ENCODE assay signal across 25 cellular contexts in the genomic region with DNA sequence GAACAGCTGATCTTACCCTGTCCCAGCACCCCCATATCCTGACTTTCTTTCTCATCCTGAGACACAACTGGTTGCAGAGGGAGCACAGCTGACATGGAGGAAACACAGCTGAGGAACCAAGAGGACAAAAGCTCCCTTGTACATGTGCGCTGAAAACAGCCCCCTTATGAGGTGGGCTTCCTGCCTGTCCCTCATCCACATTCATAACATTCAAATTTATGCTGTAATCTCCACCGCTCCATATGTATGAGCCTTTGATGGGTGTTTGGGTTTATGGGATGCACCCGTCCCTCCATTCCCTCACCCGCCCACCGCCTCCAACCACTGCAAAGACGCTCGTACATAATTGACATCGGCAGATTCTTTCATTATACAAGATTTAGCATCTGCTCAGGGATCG.
"Had no signal": no experiment of that assay in that cellular context is flagged by ENCODE, and none has a peak within 500 bp of the region (broad histone marks: within the 10 kb centered on the region; RNA-seq: fewer than 3 reads in every experiment).

No MANE protein-coding gene starts in this region.

- DNase-seq: activated CD4-positive, alpha-beta T cell treated with anti-CD3 and anti-CD28 coated beads, Interleukin-2, amount 50 U/mL, for 1 hour; activated CD4-positive, CD25-positive, alpha-beta regulatory T cell treated with anti-CD3 and anti-CD28 coated beads, Interleukin-2, amount 50 U/mL, for 72 hours; activated CD8-positive, alpha-beta T cell treated with anti-CD3 and anti-CD28 coated beads for 36 hours; activated gamma-delta T cell treated with Interleukin-2 at 50 U/mL for 16 hours; activated T-cell treated with anti-CD3 and anti-CD28 coated beads, Interleukin-2, amount 50 U/mL, for 4 hours; cerebellar nuclear complex; effector memory CD8-positive, alpha-beta T cell; islet precursor cell; left cardiac atrium; midbrain; naive thymus-derived CD4-positive, alpha-beta T cell; right lobe of liver; stimulated activated CD4-positive, alpha-beta T cell treated with anti-CD3 and anti-CD28 coated beads, Interleukin-2, amount 100 ng/mL, for 48 hours; stimulated activated naive CD8-positive, alpha-beta T cell treated with anti-CD3 and anti-CD28 coated beads, Interleukin-15, Interleukin-2, amounts not matched to agents 100 U/mL and 50 U/mL, for 24 hours; SW 1271; T1000; upper lobe of left lung had no signal

- H3K9me3 Mint-ChIP-seq: activated CD8-positive, alpha-beta T cell treated with anti-CD3 and anti-CD28 coated beads for 36 hours; activated naive CD4-positive, alpha-beta T cell treated with anti-CD3 and anti-CD28 coated beads, Interleukin-2, amount 50 U/mL, for 72 hours; activated T-cell treated with anti-CD3 and anti-CD28 coated beads, Interleukin-2, amount 50 U/mL, for 4 hours; activated T-helper 17 cell treated with anti-CD3 and anti-CD28 coated beads, Interleukin-2, amount 50 U/mL, for 72 hours; effector memory CD8-positive, alpha-beta T cell; memory B cell; T-helper 1 cell treated with Interleukin-12 subunit alpha and Interleukin-12 subunit beta and Interleukin-4 antibody, amounts not matched to agents 30 μg/mL and 1 μg/mL, for 36 hours had no signal

- H3K4me3 Mint-ChIP-seq: activated CD8-positive, alpha-beta T cell treated with anti-CD3 and anti-CD28 coated beads for 36 hours; activated T-cell treated with anti-CD3 and anti-CD28 coated beads, Interleukin-2, amount 50 U/mL, for 4 hours; activated T-helper 17 cell treated with anti-CD3 and anti-CD28 coated beads, Interleukin-2, amount 50 U/mL, for 72 hours; effector memory CD8-positive, alpha-beta T cell; memory B cell; naive thymus-derived CD4-positive, alpha-beta T cell; T-helper 1 cell treated with Interleukin-12 subunit alpha and Interleukin-12 subunit beta and Interleukin-4 antibody, amounts not matched to agents 30 μg/mL and 1 μg/mL, for 36 hours had no signal

- H3K27ac ChIP-seq: coronary artery, gastroesophageal sphincter, hepatocyte, right lobe of liver, upper lobe of left lung, vagina had no signal

- H3K27me3 ChIP-seq: right lobe of liver, upper lobe of left lung, vagina had no signal

- H3K36me3 ChIP-seq: gastroesophageal sphincter, right lobe of liver, upper lobe of left lung, vagina had no signal

- H3K4me1 ChIP-seq: gastroesophageal sphincter, right lobe of liver, upper lobe of left lung, vagina had no signal

- ATAC-seq: activated CD8-positive, alpha-beta T cell treated with anti-CD3 and anti-CD28 coated beads for 36 hours; activated naive CD4-positive, alpha-beta T cell treated with anti-CD3 and anti-CD28 coated beads, Interleukin-2, amount 50 U/mL, for 72 hours; activated T-cell treated with anti-CD3 and anti-CD28 coated beads, Interleukin-2, amount 50 U/mL, for 4 hours; activated T-helper 17 cell treated with anti-CD3 and anti-CD28 coated beads, Interleukin-2, amount 50 U/mL, for 72 hours; effector memory CD8-positive, alpha-beta T cell; gastroesophageal sphincter; left cardiac atrium; naive thymus-derived CD4-positive, alpha-beta T cell; right lobe of liver; stimulated activated naive CD8-positive, alpha-beta T cell treated with anti-CD3 and anti-CD28 coated beads, Interleukin-15, Interleukin-2, amounts not matched to agents 100 U/mL and 50 U/mL, for 24 hours had no signal

- H3K9me3 ChIP-seq: gastroesophageal sphincter, right lobe of liver, upper lobe of left lung, vagina had no signal

- H3K36me3 Mint-ChIP-seq: activated naive CD4-positive, alpha-beta T cell treated with anti-CD3 and anti-CD28 coated beads, Interleukin-2, amount 50 U/mL, for 72 hours; memory B cell; naive thymus-derived CD4-positive, alpha-beta T cell had no signal

- H3K27ac Mint-ChIP-seq: activated CD8-positive, alpha-beta T cell treated with anti-CD3 and anti-CD28 coated beads for 36 hours; activated T-helper 17 cell treated with anti-CD3 and anti-CD28 coated beads, Interleukin-2, amount 50 U/mL, for 72 hours; effector memory CD8-positive, alpha-beta T cell; memory B cell; T-helper 1 cell treated with Interleukin-12 subunit alpha and Interleukin-12 subunit beta and Interleukin-4 antibody, amounts not matched to agents 30 μg/mL and 1 μg/mL, for 36 hours had no signal

- H3K4me3 ChIP-seq: coronary artery, gastroesophageal sphincter, hepatocyte, right lobe of liver, upper lobe of left lung, vagina had no signal

- H3K4me1 Mint-ChIP-seq: activated T-helper 17 cell treated with anti-CD3 and anti-CD28 coated beads, Interleukin-2, amount 50 U/mL, for 72 hours; memory B cell; naive thymus-derived CD4-positive, alpha-beta T cell had no signal
